Comparison of ENCODE assay signal across 8 cellular contexts in the genomic region with DNA sequence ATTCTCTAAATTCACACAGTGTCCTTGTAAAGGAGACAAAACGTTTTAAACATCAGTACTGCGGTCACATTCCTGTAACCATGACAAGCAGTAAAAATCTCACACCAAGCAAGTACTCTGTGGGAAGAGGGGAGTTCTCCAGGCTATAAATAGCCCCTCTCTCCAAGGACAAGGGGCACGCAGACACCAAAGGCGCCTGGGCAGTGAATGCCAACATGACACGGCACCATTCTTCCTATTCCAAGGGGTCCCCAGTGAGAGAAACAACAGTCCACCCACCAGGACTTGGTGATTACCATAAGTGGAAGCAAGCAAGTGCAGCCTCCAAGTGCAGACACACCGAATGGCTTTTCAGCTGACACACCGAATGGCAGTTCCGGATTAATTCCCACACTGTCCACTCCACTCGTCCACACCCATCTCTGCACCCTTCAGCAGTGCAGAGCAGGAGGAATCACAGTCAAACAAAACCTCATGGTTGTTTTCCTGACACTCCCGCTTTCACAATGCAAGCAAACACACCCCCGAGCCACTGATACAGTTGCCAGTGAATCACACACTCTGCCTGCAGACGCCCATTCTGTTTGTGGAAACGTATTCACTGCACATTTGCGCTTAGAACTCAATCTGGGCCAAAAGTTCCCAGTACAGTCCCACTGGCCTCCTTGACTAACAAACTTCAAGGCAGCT. TPM values are rescaled to one million over a fixed set of nuclear protein-coding genes. Genes with fewer than 3 reads are reported as not detected.
DNase-seq lines count a peak whose midpoint lies in the region; ATAC-seq, FAIRE-seq and TF ChIP-seq lines count a peak whose summit lies in the region.

No MANE protein-coding gene starts in this region.

- peaks cover 19% of the 10 kb centered on the region for H3K36me3 Mint-ChIP-seq in activated T-helper 2 cell treated with anti-CD3 and anti-CD28 coated beads, Interferon-gamma antibody, Interleukin-2, Interleukin-4, amounts not matched to agents 10 μg/mL and 5 μg/mL and 100 μg/mL, durations not matched to agents 14 hours and 24 hours and 36 hours (ENCODE audit: low read depth)
- H3K36me3 Mint-ChIP-seq in glutamatergic neuron (ENCODE audit: unreplicated experiment), result no peaks in the 10 kb centered on the region

- H3K9me3 ChIP-seq in pancreas, result no peaks in the 10 kb centered on the region

- intact Hi-C loops in activated T-helper 2 cell treated with anti-CD3 and anti-CD28 coated beads, Interferon-gamma antibody, Interleukin-2, Interleukin-4, amounts not matched to agents 10 μg/mL and 5 μg/mL and 100 μg/mL, durations not matched to agents 14 hours and 24 hours and 36 hours (cut with micrococcal nuclease), result loop anchor here (1.0 to 5.0 kb wide), 3 partner anchors 43 to 206 kb away; no protein-coding TSS in a partner anchor
- intact Hi-C loops in pancreas (cut with DNase I), result no loop called here

- WGBS in pancreas, 2 donors, result 15 to 17% methylated on average over 14 of the region's 14 CpGs

- H3K9me3 Mint-ChIP-seq in activated T-helper 2 cell treated with anti-CD3 and anti-CD28 coated beads, Interferon-gamma antibody, Interleukin-2, Interleukin-4, amounts not matched to agents 10 μg/mL and 5 μg/mL and 100 μg/mL, durations not matched to agents 14 hours and 24 hours and 36 hours, result no peaks in the 10 kb centered on the region
- H3K9me3 Mint-ChIP-seq in glutamatergic neuron (ENCODE audit: unreplicated experiment), result peaks cover 12% of the 10 kb centered on the region

- no peak for TF ChIP-seq CTCF in AG10803 (conservative IDR thresholded peaks at IDR 0.05; ENCODE audit: low read length)
- TF ChIP-seq CTCF in glutamatergic neuron (IDR thresholded peaks at IDR 0.05; ENCODE audit: partially characterized antibody, unreplicated experiment), result no peak
- TF ChIP-seq CTCF in pancreas (IDR thresholded peaks at IDR 0.05), result no peak

- no peak for FAIRE-seq in pancreas (lab: Jason Lieb, UNC)

- H3K4me3 Mint-ChIP-seq in activated T-helper 2 cell treated with anti-CD3 and anti-CD28 coated beads, Interferon-gamma antibody, Interleukin-2, Interleukin-4, amounts not matched to agents 10 μg/mL and 5 μg/mL and 100 μg/mL, durations not matched to agents 14 hours and 24 hours and 36 hours (ENCODE audit: low read depth), result peak overlapping the region; percentile 87
- peak overlapping the region; percentile 99 for H3K4me3 Mint-ChIP-seq in glutamatergic neuron (ENCODE audit: unreplicated experiment)

- H3K4me3 ChIP-seq in AG10803 (ENCODE audit: low read length) (peak overlapping the region; percentile 89), pancreas (peak overlapping the region in 2 of 4 donors; percentile 81 to 96)

- peak overlapping the region; percentile 57 for H3K27ac Mint-ChIP-seq in activated T-helper 2 cell treated with anti-CD3 and anti-CD28 coated beads, Interferon-gamma antibody, Interleukin-2, Interleukin-4, amounts not matched to agents 10 μg/mL and 5 μg/mL and 100 μg/mL, durations not matched to agents 14 hours and 24 hours and 36 hours
- H3K27ac Mint-ChIP-seq in glutamatergic neuron (ENCODE audit: unreplicated experiment), result peak overlapping the region; percentile 98

- H3K27ac ChIP-seq in pancreas, result peak overlapping the region in 2 of 4 donors; percentile 89

- ATAC-seq in pancreas, result peak in 3 of 4 donors; percentile 0 to 5 (median 1)
- no peak for ATAC-seq in GM21367 (IDR thresholded peaks at IDR 0.05; ENCODE audit: unreplicated experiment)

- peak; percentile 80 for DNase-seq in AG10803 (ENCODE audit: low read depth)
- DNase-seq in HuH-7.5 (ENCODE audit: low spot score), result peak; percentile 64
- DNase-seq in activated T-helper 2 cell treated with anti-CD3 and anti-CD28 coated beads, Interferon-gamma antibody, Interleukin-2, Interleukin-4, amounts not matched to agents 10 μg/mL and 5 μg/mL and 100 μg/mL, durations not matched to agents 14 hours and 24 hours and 36 hours (ENCODE audit: low spot score), result no peak
- no peak for DNase-seq in glutamatergic neuron
- DNase-seq in pancreas, result peak in 3 of 6 donors; percentile 17 to 46 (median 45)
- DNase-seq in NCI-H1436 treated with DMSO at 0.1 percent for 48 hours (lab: John Stamatoyannopoulos, UW), result no peak
- no peak for DNase-seq in NCI-H526 (lab: John Stamatoyannopoulos, UW)

- no peaks in the 10 kb centered on the region for H3K27me3 ChIP-seq in pancreas

- H3K4me1 ChIP-seq in pancreas, result peaks cover 17 to 30% (median 20%) of the 10 kb centered on the region in 3 donors

- no peaks in the 10 kb centered on the region for H3K27me3 Mint-ChIP-seq in activated T-helper 2 cell treated with anti-CD3 and anti-CD28 coated beads, Interferon-gamma antibody, Interleukin-2, Interleukin-4, amounts not matched to agents 10 μg/mL and 5 μg/mL and 100 μg/mL, durations not matched to agents 14 hours and 24 hours and 36 hours (ENCODE audit: low read depth)
- peaks cover 13% of the 10 kb centered on the region for H3K27me3 Mint-ChIP-seq in glutamatergic neuron (ENCODE audit: unreplicated experiment)

- no peaks in the 10 kb centered on the region for H3K36me3 ChIP-seq in pancreas

- H3K4me1 Mint-ChIP-seq in activated T-helper 2 cell treated with anti-CD3 and anti-CD28 coated beads, Interferon-gamma antibody, Interleukin-2, Interleukin-4, amounts not matched to agents 10 μg/mL and 5 μg/mL and 100 μg/mL, durations not matched to agents 14 hours and 24 hours and 36 hours (ENCODE audit: low read depth), result peaks cover 67% of the 10 kb centered on the region
- peaks cover 47% of the 10 kb centered on the region for H3K4me1 Mint-ChIP-seq in glutamatergic neuron (ENCODE audit: low read depth, unreplicated experiment)

RNA-seq across cellular contexts. Expression of a gene that starts 1.8 kb away (rescaled TPM):
- total RNA-seq in activated T-helper 2 cell treated with anti-CD3 and anti-CD28 coated beads, Interferon-gamma antibody, Interleukin-2, Interleukin-4, amounts not matched to agents 10 μg/mL and 5 μg/mL and 100 μg/mL, durations not matched to agents 14 hours and 24 hours and 36 hours, result 48.1 and 48.3 TPM in 2 replicates
- total RNA-seq in glutamatergic neuron (ENCODE audit: unreplicated experiment) (249 TPM), pancreas (100 to 1,000 TPM in 1 of 6 donors, 10 to 100 TPM in 5; 47.3 to 118 (median 60.6) TPM)
- polyA plus RNA-seq in pancreas, result 10 to 100 TPM; 44.9 to 71.0 TPM

RNA-seq across cellular contexts. Expression of a gene that starts 49.0 kb away (rescaled TPM):
- 210 and 212 TPM in 2 replicates for total RNA-seq in activated T-helper 2 cell treated with anti-CD3 and anti-CD28 coated beads, Interferon-gamma antibody, Interleukin-2, Interleukin-4, amounts not matched to agents 10 μg/mL and 5 μg/mL and 100 μg/mL, durations not matched to agents 14 hours and 24 hours and 36 hours
- total RNA-seq in glutamatergic neuron (ENCODE audit: unreplicated experiment), result 0.91 TPM
- 10 to 100 TPM in 3 of 6 donors, 1 to 10 TPM in 3; 1.1 to 88.0 (median 14.8) TPM for total RNA-seq in pancreas
- polyA plus RNA-seq in pancreas, result 10 to 100 TPM in 1 of 2 donors, 1 to 10 TPM in 1; 5.1 to 15.1 TPM

RNA-seq across cellular contexts. Expression of a gene that starts 53.9 kb away (rescaled TPM):
- total RNA-seq in activated T-helper 2 cell treated with anti-CD3 and anti-CD28 coated beads, Interferon-gamma antibody, Interleukin-2, Interleukin-4, amounts not matched to agents 10 μg/mL and 5 μg/mL and 100 μg/mL, durations not matched to agents 14 hours and 24 hours and 36 hours, result 86.1 and 87.0 TPM in 2 replicates
- total RNA-seq in glutamatergic neuron (ENCODE audit: unreplicated experiment) (63.5 TPM), pancreas (10 to 100 TPM; 17.3 to 29.1 (median 21.7) TPM)
- 10 to 100 TPM; 14.0 to 29.1 TPM for polyA plus RNA-seq in pancreas

Comparison
In these comparisons a context has a peak if more than half of its experiments do, and no peak if none do; other contexts are left out.
1. DNase-seq: peak in AG10803 (single experiment) and HuH-7.5 (single experiment); none in activated T-helper 2 cell treated with anti-CD3 and anti-CD28 coated beads, Interferon-gamma antibody, Interleukin-2, Interleukin-4, amounts not matched to agents 10 μg/mL and 5 μg/mL and 100 μg/mL, durations not matched to agents 14 hours and 24 hours and 36 hours (single experiment), glutamatergic neuron (single experiment), NCI-H1436 treated with DMSO at 0.1 percent for 48 hours (single experiment) and NCI-H526 (0 of 2).